24 cellular contexts compared by ENCODE assay signal in genomic region chr17:47868134-47868533, GRCh38. TPM values are rescaled to one million over a fixed set of nuclear protein-coding genes. Genes with fewer than 3 reads are reported as not detected.
"Had no signal": no experiment of that assay in that cellular context is flagged by ENCODE, and none has a peak within 500 bp of the region (broad histone marks: within the 10 kb centered on the region; RNA-seq: fewer than 3 reads in every experiment).

No MANE protein-coding gene starts in this region.

- H3K27ac ChIP-seq: VCaP had no signal

- H3K4me3 Mint-ChIP-seq: activated CD8-positive, alpha-beta T cell treated with anti-CD3 and anti-CD28 coated beads for 36 hours; activated naive CD4-positive, alpha-beta T cell treated with anti-CD3 and anti-CD28 coated beads, Interleukin-2, amount 10 ng/mL, durations not matched to agents 7 days and 5 days; activated naive CD8-positive, alpha-beta T cell treated with anti-CD3 and anti-CD28 coated beads for 36 hours; activated T-cell treated with anti-CD3 and anti-CD28 coated beads, Interleukin-2, amount 50 U/mL, for 72 hours; T-helper 17 cell had no signal

- FAIRE-seq: TTC549 had no signal

- H3K9me3 Mint-ChIP-seq: activated CD8-positive, alpha-beta T cell treated with anti-CD3 and anti-CD28 coated beads for 36 hours; activated naive CD4-positive, alpha-beta T cell treated with anti-CD3 and anti-CD28 coated beads, Interleukin-2, amount 10 ng/mL, durations not matched to agents 7 days and 5 days; activated naive CD8-positive, alpha-beta T cell treated with anti-CD3 and anti-CD28 coated beads for 36 hours; activated T-cell treated with anti-CD3 and anti-CD28 coated beads, Interleukin-2, amount 50 U/mL, for 72 hours; activated T-helper 2 cell treated with anti-CD3 and anti-CD28 coated beads, Interferon-gamma antibody, Interleukin-2, Interleukin-4, amounts not matched to agents 10 μg/mL and 5 μg/mL and 100 μg/mL, durations not matched to agents 14 hours and 24 hours and 36 hours had no signal

- H3K36me3 ChIP-seq: MG63 had no signal

- H3K27me3 ChIP-seq: MG63 had no signal

- ATAC-seq: activated CD8-positive, alpha-beta T cell treated with anti-CD3 and anti-CD28 coated beads for 36 hours; activated T-cell treated with anti-CD3 and anti-CD28 coated beads, Interleukin-2, amount 50 U/mL, for 72 hours; T-helper 17 cell had no signal

- H3K4me3 ChIP-seq: MG63 had no signal

- H3K36me3 Mint-ChIP-seq: activated naive CD4-positive, alpha-beta T cell treated with anti-CD3 and anti-CD28 coated beads, Interleukin-2, amount 10 ng/mL, durations not matched to agents 7 days and 5 days; activated naive CD8-positive, alpha-beta T cell treated with anti-CD3 and anti-CD28 coated beads for 36 hours had no signal

- H3K27ac Mint-ChIP-seq: activated CD8-positive, alpha-beta T cell treated with anti-CD3 and anti-CD28 coated beads for 36 hours; activated naive CD4-positive, alpha-beta T cell treated with anti-CD3 and anti-CD28 coated beads, Interleukin-2, amount 10 ng/mL, durations not matched to agents 7 days and 5 days; activated naive CD8-positive, alpha-beta T cell treated with anti-CD3 and anti-CD28 coated beads for 36 hours; activated T-cell treated with anti-CD3 and anti-CD28 coated beads, Interleukin-2, amount 50 U/mL, for 72 hours; activated T-helper 2 cell treated with anti-CD3 and anti-CD28 coated beads, Interferon-gamma antibody, Interleukin-2, Interleukin-4, amounts not matched to agents 10 μg/mL and 5 μg/mL and 100 μg/mL, durations not matched to agents 14 hours and 24 hours and 36 hours; T-helper 17 cell had no signal

- DNase-seq: activated CD4-positive, CD25-positive, alpha-beta regulatory T cell; activated CD8-positive, alpha-beta memory T cell treated with anti-CD3 and anti-CD28 coated beads, Interleukin-2, amount 50 U/mL, for 4 hours; activated CD8-positive, alpha-beta T cell treated with anti-CD3 and anti-CD28 coated beads for 36 hours; activated gamma-delta T cell treated with Interleukin-2 at 50 U/mL for 16 hours; activated naive CD4-positive, alpha-beta T cell treated with anti-CD3 and anti-CD28 coated beads, Interleukin-2, amount 10 ng/mL, durations not matched to agents 7 days and 5 days; activated naive CD8-positive, alpha-beta T cell treated with anti-CD3 and anti-CD28 coated beads for 36 hours; activated T-cell treated with anti-CD3 and anti-CD28 coated beads, Interleukin-2, amount 50 U/mL, for 72 hours; caudate nucleus; cortex of kidney; MG63; MV-4-11; NCI-H1436; NCI-H1694 treated with DMSO at 0.1 percent for 48 hours; NCI-H2029 treated with DMSO at 0.1 percent for 48 hours; NCI-H446 treated with DMSO at 0.1 percent for 48 hours; NCI-H524 treated with DMSO at 0.1 percent for 48 hours; NCI-H748 treated with DMSO at 0.1 percent for 48 hours; SIG-M5; T-helper 17 cell; T1000 had no signal

RNA-seq across cellular contexts. Expression of gene SP6, which starts 17.2 kb away (rescaled TPM):
- total RNA-seq: activated naive CD8-positive, alpha-beta T cell treated with anti-CD3 and anti-CD28 coated beads for 36 hours; RPMI7951 had no signal

RNA-seq across cellular contexts. Expression of gene LRRC46, which starts 36.7 kb away (rescaled TPM):
- total RNA-seq: RPMI7951 had no signal
